2 cellular contexts compared by ENCODE assay signal in the genomic region with DNA sequence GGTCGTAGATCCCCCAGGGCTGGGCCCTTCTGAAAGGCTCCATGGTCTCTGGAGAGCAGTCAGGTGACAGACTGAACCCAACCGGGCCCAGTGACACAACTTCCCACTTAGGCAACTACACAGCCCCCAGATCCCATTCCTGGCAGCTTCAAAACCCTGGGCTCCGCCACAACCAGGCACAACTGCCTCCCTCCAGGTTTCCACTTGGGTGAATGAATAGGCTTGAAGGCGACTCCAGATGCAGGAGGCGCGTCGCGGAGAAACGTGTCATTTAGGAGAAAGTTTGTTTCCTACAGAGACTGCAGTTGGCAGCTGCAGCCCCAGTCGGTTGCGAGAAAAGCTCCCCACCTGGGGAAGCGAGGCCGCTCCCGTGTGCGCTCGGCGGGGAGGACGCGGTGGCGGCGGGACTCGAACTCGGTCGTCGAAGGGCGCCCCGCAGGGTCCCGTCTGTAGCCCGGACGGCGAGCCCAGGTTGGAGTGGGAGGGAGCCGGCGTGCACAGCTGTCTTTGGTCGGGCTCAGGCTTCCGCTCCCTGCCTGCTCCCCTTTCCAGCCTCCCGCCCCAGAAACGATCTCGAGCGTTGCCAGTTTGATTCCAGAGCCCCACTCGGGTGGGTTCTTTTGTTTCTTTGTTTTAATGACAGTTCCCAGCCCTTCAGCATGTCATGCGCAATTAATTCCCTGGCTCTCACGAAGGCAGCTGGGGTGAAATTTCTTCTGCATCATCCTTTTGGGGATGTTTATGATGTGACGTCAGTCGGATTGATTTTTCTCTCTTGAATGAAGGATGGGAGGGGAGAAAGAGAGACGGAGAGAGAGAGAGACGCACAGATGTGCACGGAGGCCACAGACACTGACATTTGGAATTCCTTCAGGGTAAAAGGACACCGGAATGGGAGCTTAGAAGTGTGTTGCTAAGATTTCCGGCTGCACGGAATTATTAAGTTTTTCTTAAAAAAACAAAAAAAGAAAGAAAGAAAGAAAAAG.
TF ChIP-seq lines count a peak whose summit lies in the region.

No MANE protein-coding gene starts in this region.

TF ChIP-seq in SK-N-SH, 30 proteins besides CTCF, POLR2A, EP300 and RAD21:
- TF ChIP-seq TEAD4 (IDR thresholded peaks at IDR 0.05; ENCODE audit: borderline replicate concordance, insufficient read depth) (no peak), YY1 (IDR thresholded peaks at IDR 0.05; ENCODE audit: low read depth) (no peak), RXRA (IDR thresholded peaks at IDR 0.05; ENCODE audit: borderline replicate concordance, low read depth) (no peak), FOSL2 (IDR thresholded peaks at IDR 0.05; ENCODE audit: borderline replicate concordance, low read depth) (no peak), FOXM1 (IDR thresholded peaks at IDR 0.05; ENCODE audit: low read depth) (no peak), EZH2phosphoT487 (IDR thresholded peaks at IDR 0.05; ENCODE audit: borderline replicate concordance, low read depth) (no peak), NRF1 (IDR thresholded peaks at IDR 0.05; ENCODE audit: low read depth, low read length) (no peak), SIN3A (IDR thresholded peaks at IDR 0.05; ENCODE audit: borderline replicate concordance, low read depth, low read length) (no peak), JUND (IDR thresholded peaks at IDR 0.05) (no peak), GATA2 (CRISPR knock-in tag; IDR thresholded peaks at IDR 0.05) (no peak), TCF12 (IDR thresholded peaks at IDR 0.05) (no peak), NFIC (IDR thresholded peaks at IDR 0.05; ENCODE audit: borderline replicate concordance) (no peak)
- TF ChIP-seq, protein P1, sequence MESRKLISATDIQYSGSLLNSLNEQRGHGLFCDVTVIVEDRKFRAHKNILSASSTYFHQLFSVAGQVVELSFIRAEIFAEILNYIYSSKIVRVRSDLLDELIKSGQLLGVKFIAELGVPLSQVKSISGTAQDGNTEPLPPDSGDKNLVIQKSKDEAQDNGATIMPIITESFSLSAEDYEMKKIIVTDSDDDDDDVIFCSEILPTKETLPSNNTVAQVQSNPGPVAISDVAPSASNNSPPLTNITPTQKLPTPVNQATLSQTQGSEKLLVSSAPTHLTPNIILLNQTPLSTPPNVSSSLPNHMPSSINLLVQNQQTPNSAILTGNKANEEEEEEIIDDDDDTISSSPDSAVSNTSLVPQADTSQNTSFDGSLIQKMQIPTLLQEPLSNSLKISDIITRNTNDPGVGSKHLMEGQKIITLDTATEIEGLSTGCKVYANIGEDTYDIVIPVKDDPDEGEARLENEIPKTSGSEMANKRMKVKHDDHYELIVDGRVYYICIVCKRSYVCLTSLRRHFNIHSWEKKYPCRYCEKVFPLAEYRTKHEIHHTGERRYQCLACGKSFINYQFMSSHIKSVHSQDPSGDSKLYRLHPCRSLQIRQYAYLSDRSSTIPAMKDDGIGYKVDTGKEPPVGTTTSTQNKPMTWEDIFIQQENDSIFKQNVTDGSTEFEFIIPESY (IDR thresholded peaks at IDR 0.05; ENCODE audit: borderline replicate concordance, low read depth), result no peak
- TF ChIP-seq, protein P2, sequence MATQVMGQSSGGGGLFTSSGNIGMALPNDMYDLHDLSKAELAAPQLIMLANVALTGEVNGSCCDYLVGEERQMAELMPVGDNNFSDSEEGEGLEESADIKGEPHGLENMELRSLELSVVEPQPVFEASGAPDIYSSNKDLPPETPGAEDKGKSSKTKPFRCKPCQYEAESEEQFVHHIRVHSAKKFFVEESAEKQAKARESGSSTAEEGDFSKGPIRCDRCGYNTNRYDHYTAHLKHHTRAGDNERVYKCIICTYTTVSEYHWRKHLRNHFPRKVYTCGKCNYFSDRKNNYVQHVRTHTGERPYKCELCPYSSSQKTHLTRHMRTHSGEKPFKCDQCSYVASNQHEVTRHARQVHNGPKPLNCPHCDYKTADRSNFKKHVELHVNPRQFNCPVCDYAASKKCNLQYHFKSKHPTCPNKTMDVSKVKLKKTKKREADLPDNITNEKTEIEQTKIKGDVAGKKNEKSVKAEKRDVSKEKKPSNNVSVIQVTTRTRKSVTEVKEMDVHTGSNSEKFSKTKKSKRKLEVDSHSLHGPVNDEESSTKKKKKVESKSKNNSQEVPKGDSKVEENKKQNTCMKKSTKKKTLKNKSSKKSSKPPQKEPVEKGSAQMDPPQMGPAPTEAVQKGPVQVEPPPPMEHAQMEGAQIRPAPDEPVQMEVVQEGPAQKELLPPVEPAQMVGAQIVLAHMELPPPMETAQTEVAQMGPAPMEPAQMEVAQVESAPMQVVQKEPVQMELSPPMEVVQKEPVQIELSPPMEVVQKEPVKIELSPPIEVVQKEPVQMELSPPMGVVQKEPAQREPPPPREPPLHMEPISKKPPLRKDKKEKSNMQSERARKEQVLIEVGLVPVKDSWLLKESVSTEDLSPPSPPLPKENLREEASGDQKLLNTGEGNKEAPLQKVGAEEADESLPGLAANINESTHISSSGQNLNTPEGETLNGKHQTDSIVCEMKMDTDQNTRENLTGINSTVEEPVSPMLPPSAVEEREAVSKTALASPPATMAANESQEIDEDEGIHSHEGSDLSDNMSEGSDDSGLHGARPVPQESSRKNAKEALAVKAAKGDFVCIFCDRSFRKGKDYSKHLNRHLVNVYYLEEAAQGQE (IDR thresholded peaks at IDR 0.05; ENCODE audit: low read depth, low read length), result no peak
- TF ChIP-seq, protein P3, sequence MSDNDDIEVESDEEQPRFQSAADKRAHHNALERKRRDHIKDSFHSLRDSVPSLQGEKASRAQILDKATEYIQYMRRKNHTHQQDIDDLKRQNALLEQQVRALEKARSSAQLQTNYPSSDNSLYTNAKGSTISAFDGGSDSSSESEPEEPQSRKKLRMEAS (IDR thresholded peaks at IDR 0.05; ENCODE audit: low read depth), result no peak
- TF ChIP-seq, protein P4, sequence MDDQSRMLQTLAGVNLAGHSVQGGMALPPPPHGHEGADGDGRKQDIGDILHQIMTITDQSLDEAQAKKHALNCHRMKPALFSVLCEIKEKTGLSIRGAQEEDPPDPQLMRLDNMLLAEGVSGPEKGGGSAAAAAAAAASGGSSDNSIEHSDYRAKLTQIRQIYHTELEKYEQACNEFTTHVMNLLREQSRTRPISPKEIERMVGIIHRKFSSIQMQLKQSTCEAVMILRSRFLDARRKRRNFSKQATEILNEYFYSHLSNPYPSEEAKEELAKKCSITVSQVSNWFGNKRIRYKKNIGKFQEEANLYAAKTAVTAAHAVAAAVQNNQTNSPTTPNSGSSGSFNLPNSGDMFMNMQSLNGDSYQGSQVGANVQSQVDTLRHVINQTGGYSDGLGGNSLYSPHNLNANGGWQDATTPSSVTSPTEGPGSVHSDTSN (IDR thresholded peaks at IDR 0.05), result no peak
- TF ChIP-seq, protein P5, sequence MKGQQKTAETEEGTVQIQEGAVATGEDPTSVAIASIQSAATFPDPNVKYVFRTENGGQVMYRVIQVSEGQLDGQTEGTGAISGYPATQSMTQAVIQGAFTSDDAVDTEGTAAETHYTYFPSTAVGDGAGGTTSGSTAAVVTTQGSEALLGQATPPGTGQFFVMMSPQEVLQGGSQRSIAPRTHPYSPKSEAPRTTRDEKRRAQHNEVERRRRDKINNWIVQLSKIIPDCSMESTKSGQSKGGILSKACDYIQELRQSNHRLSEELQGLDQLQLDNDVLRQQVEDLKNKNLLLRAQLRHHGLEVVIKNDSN (IDR thresholded peaks at IDR 0.05; ENCODE audit: borderline replicate concordance, low read depth), result no peak
- TF ChIP-seq, protein P6, sequence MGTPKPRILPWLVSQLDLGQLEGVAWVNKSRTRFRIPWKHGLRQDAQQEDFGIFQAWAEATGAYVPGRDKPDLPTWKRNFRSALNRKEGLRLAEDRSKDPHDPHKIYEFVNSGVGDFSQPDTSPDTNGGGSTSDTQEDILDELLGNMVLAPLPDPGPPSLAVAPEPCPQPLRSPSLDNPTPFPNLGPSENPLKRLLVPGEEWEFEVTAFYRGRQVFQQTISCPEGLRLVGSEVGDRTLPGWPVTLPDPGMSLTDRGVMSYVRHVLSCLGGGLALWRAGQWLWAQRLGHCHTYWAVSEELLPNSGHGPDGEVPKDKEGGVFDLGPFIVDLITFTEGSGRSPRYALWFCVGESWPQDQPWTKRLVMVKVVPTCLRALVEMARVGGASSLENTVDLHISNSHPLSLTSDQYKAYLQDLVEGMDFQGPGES (IDR thresholded peaks at IDR 0.05; ENCODE audit: low read depth, low read length), result no peak

TF ChIP-seq in endothelial cell of umbilical vein, 7 proteins besides CTCF, POLR2A, EP300 and RAD21:
- TF ChIP-seq MYC (IDR thresholded peaks at IDR 0.05; ENCODE audit: low read depth, low read length) (no peak), POLR2AphosphoS5 (IDR thresholded peaks at IDR 0.05; ENCODE audit: insufficient read depth, low read depth, low read length) (peak; percentile 56), GATA2 (IDR thresholded peaks at IDR 0.05; ENCODE audit: insufficient read depth, insufficient read length, low read depth, low read length) (no peak), JUN (IDR thresholded peaks at IDR 0.05; ENCODE audit: borderline replicate concordance, insufficient read depth, insufficient read length, low read depth) (peak; percentile 32), EZH2 (IDR thresholded peaks at IDR 0.05; ENCODE audit: borderline replicate concordance, low read depth, low read length, severe bottlenecking) (no peak)
